ENCODE assay signal across 1 cellular context in the genomic region with DNA sequence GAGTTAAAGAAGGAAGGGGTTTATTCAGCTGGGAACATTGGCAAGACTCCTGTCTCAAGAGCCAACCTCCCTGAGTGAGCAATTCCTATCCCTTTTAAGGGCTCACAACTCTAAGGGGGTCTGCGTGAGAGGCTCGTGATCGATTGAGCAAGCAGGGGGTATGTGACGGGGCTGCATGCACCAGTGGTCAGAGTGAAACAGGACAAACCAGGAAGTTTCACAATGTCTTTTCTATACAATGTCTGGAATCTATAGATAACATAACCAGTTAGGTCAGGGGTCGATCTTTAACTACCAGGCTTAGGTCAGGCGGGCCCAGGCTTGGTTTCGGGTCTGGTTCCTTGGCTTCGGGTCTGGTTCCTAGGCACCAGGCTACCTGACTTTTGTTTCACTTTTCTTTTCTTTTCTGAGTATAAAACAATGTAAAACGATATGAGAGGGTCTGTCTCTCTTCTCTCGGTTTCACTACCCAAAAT.
TF ChIP-seq lines count a peak whose summit lies in the region.

No MANE protein-coding gene starts in this region.

TF ChIP-seq in K562, 482 proteins besides CTCF, POLR2A, EP300 and RAD21:
- peak; percentile 21; the same call in 1 of the 2 replicates for TF ChIP-seq SMARCE1 (IDR thresholded peaks at IDR 0.05)
- peak; percentile 48; the same call in 1 of the 2 replicates for TF ChIP-seq CEBPG (CRISPR knock-in tag; IDR thresholded peaks at IDR 0.05)
- peak in 1 of 2 experiments; percentile 47; a peak in 1 of 4 replicates for TF ChIP-seq CEBPG (tag; conservative IDR thresholded peaks at IDR 0.05 in 1 of 2, IDR thresholded peaks at IDR 0.05 in 1 of 2)
- no peak for TF ChIP-seq SIN3A (IDR thresholded peaks at IDR 0.05; ENCODE audit: borderline replicate concordance in 2 of 2, control insufficient read depth in 1 of 2, low read depth in 2 of 2, low read length in 2 of 2)
- peak; percentile 47; the same call in 1 of the 2 replicates for TF ChIP-seq NR2C1 (IDR thresholded peaks at IDR 0.05)
- peak; percentile 76 for TF ChIP-seq NR2C1 (tag; IDR thresholded peaks at IDR 0.05)
- TF ChIP-seq ARID1B (IDR thresholded peaks at IDR 0.05), result peak; percentile 71
- no peak for TF ChIP-seq XRCC3 (IDR thresholded peaks at IDR 0.05)
- 0 out of 2 replicates have a peak, but pooled peaks have one; percentile 13 for TF ChIP-seq SMAD4 (CRISPR knock-in tag; conservative IDR thresholded peaks at IDR 0.05)
- peak; percentile 63 for TF ChIP-seq HMBOX1 (IDR thresholded peaks at IDR 0.05)
- TF ChIP-seq SOX6 (IDR thresholded peaks at IDR 0.05), result peak; percentile 61; the same call in 1 of the 2 replicates
- TF ChIP-seq CBFA2T3 (IDR thresholded peaks at IDR 0.05), result 0 out of 2 replicates have a peak, but pooled peaks have one; percentile 4
- peak; percentile 55 for TF ChIP-seq TCF3 (CRISPR knock-in tag; IDR thresholded peaks at IDR 0.05)
- peak in 1 of 2 experiments; percentile 24; a peak in 1 of 4 replicates for TF ChIP-seq TRIM24 (IDR thresholded peaks at IDR 0.05)
- TF ChIP-seq NRF1 (conservative IDR thresholded peaks at IDR 0.05 in 1 of 2, IDR thresholded peaks at IDR 0.05 in 1 of 2), result no peak
- peak; percentile 10; the same call in 1 of the 2 replicates for TF ChIP-seq TAL1 (IDR thresholded peaks at IDR 0.05)
- 0 out of 2 replicates have a peak, but pooled peaks have one; percentile 13 for TF ChIP-seq NCOR1 (IDR thresholded peaks at IDR 0.05)
- TF ChIP-seq CEBPB (tag; IDR thresholded peaks at IDR 0.05), result peak; percentile 82
- no peak for TF ChIP-seq ZNF699 (CRISPR knock-in tag; IDR thresholded peaks at IDR 0.05; ENCODE audit: insufficient replicate concordance)
- peak; percentile 34; the same call in 1 of the 2 replicates for TF ChIP-seq ELF1 (tag; IDR thresholded peaks at IDR 0.05)
- TF ChIP-seq NR2C2 (CRISPR knock-in tag; IDR thresholded peaks at IDR 0.05), result no peak
- TF ChIP-seq NR2C2 (tag; IDR thresholded peaks at IDR 0.05), result peak; percentile 74
- TF ChIP-seq MXD1 (CRISPR knock-in tag; IDR thresholded peaks at IDR 0.05; ENCODE audit: borderline replicate concordance, poor library complexity, severe bottlenecking), result no peak
- TF ChIP-seq, protein P1, sequence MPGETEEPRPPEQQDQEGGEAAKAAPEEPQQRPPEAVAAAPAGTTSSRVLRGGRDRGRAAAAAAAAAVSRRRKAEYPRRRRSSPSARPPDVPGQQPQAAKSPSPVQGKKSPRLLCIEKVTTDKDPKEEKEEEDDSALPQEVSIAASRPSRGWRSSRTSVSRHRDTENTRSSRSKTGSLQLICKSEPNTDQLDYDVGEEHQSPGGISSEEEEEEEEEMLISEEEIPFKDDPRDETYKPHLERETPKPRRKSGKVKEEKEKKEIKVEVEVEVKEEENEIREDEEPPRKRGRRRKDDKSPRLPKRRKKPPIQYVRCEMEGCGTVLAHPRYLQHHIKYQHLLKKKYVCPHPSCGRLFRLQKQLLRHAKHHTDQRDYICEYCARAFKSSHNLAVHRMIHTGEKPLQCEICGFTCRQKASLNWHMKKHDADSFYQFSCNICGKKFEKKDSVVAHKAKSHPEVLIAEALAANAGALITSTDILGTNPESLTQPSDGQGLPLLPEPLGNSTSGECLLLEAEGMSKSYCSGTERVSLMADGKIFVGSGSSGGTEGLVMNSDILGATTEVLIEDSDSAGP (CRISPR knock-in tag; IDR thresholded peaks at IDR 0.05), result no peak
- no peak for TF ChIP-seq RBM34 (IDR thresholded peaks at IDR 0.05; ENCODE audit: borderline replicate concordance, insufficient read depth, low read length)
- TF ChIP-seq TEAD4 (IDR thresholded peaks at IDR 0.05; ENCODE audit: low read length), result 0 out of 2 replicates have a peak, but pooled peaks have one; percentile 32
- no peak for TF ChIP-seq TEAD4 (CRISPR knock-in tag; IDR thresholded peaks at IDR 0.05; ENCODE audit: borderline replicate concordance)
